In the genomic region with DNA sequence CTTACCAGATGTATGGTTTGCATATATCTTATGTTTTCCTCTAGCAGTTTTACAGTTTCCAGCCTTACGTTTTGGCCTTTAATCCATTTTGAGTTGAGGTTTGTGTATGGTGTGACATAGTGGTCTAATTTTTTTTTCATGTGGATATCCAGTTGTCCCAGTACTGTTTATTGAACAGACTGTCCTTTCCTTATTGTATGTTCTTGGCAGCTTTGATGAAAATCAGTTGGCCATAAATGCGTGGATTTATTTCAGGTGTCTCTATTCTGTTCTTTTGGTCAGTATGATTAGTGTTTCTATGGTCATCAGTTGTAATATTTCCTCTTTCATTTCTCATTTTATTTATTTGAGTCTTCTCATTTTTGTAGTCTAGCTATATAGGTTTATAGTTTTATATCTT, we compare ENCODE assay signal across 26 cellular contexts.
"Had no signal": no experiment of that assay in that cellular context is flagged by ENCODE, and none has a peak within 500 bp of the region (broad histone marks: within the 10 kb centered on the region; RNA-seq: fewer than 3 reads in every experiment).

No MANE protein-coding gene starts in this region.

- H3K27me3 ChIP-seq: colonic mucosa, esophagus squamous epithelium, gastrocnemius medialis, heart right ventricle, left lung had no signal

- H3K27ac ChIP-seq: colonic mucosa, epithelial cell of prostate, esophagus squamous epithelium, gastrocnemius medialis, heart right ventricle, left lung, lower lobe of right lung had no signal

- DNase-seq: colonic mucosa; cortex of kidney; effector CD8-positive, alpha-beta T cell; effector memory CD8-positive, alpha-beta T cell; endodermal cell; erythroblast; esophagus squamous epithelium; foreskin fibroblast; foreskin melanocyte; gastrocnemius medialis; glutamatergic neuron; head of caudate nucleus; heart right ventricle; hippocampal formation; left cardiac atrium; left lung; left ventricle myocardium superior; lower lobe of right lung; mesenchymal stem cell; mucosa of descending colon; naive B cell had no signal

- H3K9me3 ChIP-seq: colonic mucosa, esophagus squamous epithelium, gastrocnemius medialis, heart right ventricle, left lung, lower lobe of right lung, mucosa of descending colon had no signal

- H3K4me1 ChIP-seq: colonic mucosa, esophagus squamous epithelium, gastrocnemius medialis, heart right ventricle, left lung, lower lobe of right lung had no signal

- H3K4me3 ChIP-seq: colonic mucosa, esophagus squamous epithelium, gastrocnemius medialis, heart right ventricle, left lung, lower lobe of right lung, mucosa of descending colon had no signal

- FAIRE-seq: endometrium, islet of Langerhans, keratinocyte had no signal

- ATAC-seq: effector memory CD8-positive, alpha-beta T cell; esophagus mucosa; gastrocnemius medialis; heart right ventricle; left cardiac atrium; left lung; left ventricle myocardium superior; lower lobe of right lung; mucosa of descending colon had no signal

- H3K36me3 ChIP-seq: colonic mucosa, esophagus squamous epithelium, gastrocnemius medialis, heart right ventricle, left lung, lower lobe of right lung had no signal
